10 cellular contexts compared by ENCODE assay signal in genomic region chr18:46660955-46661749, GRCh38. TPM values are rescaled to one million over a fixed set of nuclear protein-coding genes. Genes with fewer than 3 reads are reported as not detected.
DNase-seq lines count a peak whose midpoint lies in the region; ATAC-seq and TF ChIP-seq lines count a peak whose summit lies in the region.
"Had no signal": no experiment of that assay in that cellular context is flagged by ENCODE, and none has a peak within 500 bp of the region (broad histone marks: within the 10 kb centered on the region; RNA-seq: fewer than 3 reads in every experiment).

No MANE protein-coding gene starts in this region.

- no peaks in the 10 kb centered on the region for H3K4me1 Mint-ChIP-seq in natural killer cell

- no peaks in the 10 kb centered on the region for H3K9me2 ChIP-seq in OCI-LY7 (ENCODE audit: insufficient read depth, low read length)

- no peak overlapping the region for H3K4me2 ChIP-seq in OCI-LY7 (ENCODE audit: low read length)

- CTCF ChIA-PET in OCI-LY7 (lab: Charles Lee; ENCODE audit: unreplicated experiment), result no interaction called here

- intact Hi-C loops in OCI-LY7 (cut with micrococcal nuclease; ENCODE audit: unreplicated experiment), result no loop called here
- intact Hi-C loops in posterior cingulate gyrus (cut with DNase I), result loop anchor here (2.0 to 10.0 kb wide), 2 partner anchors 102 to 194 kb away; no protein-coding TSS in a partner anchor
- intact Hi-C loops in natural killer cell (cut with micrococcal nuclease), result no loop called here

- H3K79me2 ChIP-seq in OCI-LY7 (ENCODE audit: insufficient read depth, low read depth, low read length), result no peaks in the 10 kb centered on the region

- H3K4me3 ChIP-seq in OCI-LY7 (ENCODE audit: low read depth, low read length, poor library complexity, severe bottlenecking), result no peak overlapping the region
- H3K4me3 ChIP-seq in fibroblast of the aortic adventitia (ENCODE audit: low read depth, low read length), result no peak overlapping the region

- no TSS peak for BruUV-seq in OCI-LY7 (replicated peaks; lab: Mats Ljungman, UMichigan)

- peaks cover 2 to 12% of the 10 kb centered on the region in 2 donors for H3K27me3 Mint-ChIP-seq in natural killer cell (ENCODE audit: low read depth in 2 of 2)

- H3K9me3 ChIP-seq in OCI-LY7 (ENCODE audit: low read length), result no peaks in the 10 kb centered on the region

- no peaks in the 10 kb centered on the region for H4K20me1 ChIP-seq in OCI-LY7 (ENCODE audit: insufficient read depth, low read length)

- no peaks in the 10 kb centered on the region for H3K4me1 ChIP-seq in OCI-LY7 (ENCODE audit: insufficient read depth, low read length, poor library complexity, severe bottlenecking)

- no peak overlapping the region for H3K27ac Mint-ChIP-seq in natural killer cell
- H3K27ac Mint-ChIP-seq: activated naive CD4-positive, alpha-beta T cell treated with anti-CD3 and anti-CD28 coated beads, Interleukin-2, amount 50 U/mL, for 72 hours; progenitor cell of endocrine pancreas had no signal

- H3K36me3 Mint-ChIP-seq in natural killer cell, result no peaks in the 10 kb centered on the region
- H3K36me3 Mint-ChIP-seq: activated naive CD4-positive, alpha-beta T cell treated with anti-CD3 and anti-CD28 coated beads, Interleukin-2, amount 50 U/mL, for 72 hours had no signal

- ATAC-seq in natural killer cell, result no peak
- no peak for ATAC-seq in GM21825 (IDR thresholded peaks at IDR 0.05; ENCODE audit: unreplicated experiment)
- ATAC-seq in GM18909 (IDR thresholded peaks at IDR 0.05; ENCODE audit: poor library complexity, unreplicated experiment), result no peak
- ATAC-seq: activated naive CD4-positive, alpha-beta T cell treated with anti-CD3 and anti-CD28 coated beads, Interleukin-2, amount 50 U/mL, for 72 hours had no signal

- no peaks in the 10 kb centered on the region for H3K9me3 Mint-ChIP-seq in natural killer cell
- H3K9me3 Mint-ChIP-seq: activated naive CD4-positive, alpha-beta T cell treated with anti-CD3 and anti-CD28 coated beads, Interleukin-2, amount 50 U/mL, for 72 hours had no signal

- POLR2A ChIA-PET in OCI-LY7 (lab: Charles Lee), result no interaction called here

- H2AFZ ChIP-seq in OCI-LY7 (ENCODE audit: low read length), result 0 out of 2 replicates have a peak overlapping the region, but pooled peaks have one; percentile 9

- H3K27ac ChIP-seq in OCI-LY7 (ENCODE audit: low read depth, low read length, poor library complexity, severe bottlenecking), result no peak overlapping the region

- H3K36me3 ChIP-seq in OCI-LY7 (ENCODE audit: insufficient read depth, low read length), result no peaks in the 10 kb centered on the region

- TF ChIP-seq CTCF in OCI-LY7 (conservative IDR thresholded peaks at IDR 0.05; ENCODE audit: low read length) (no peak), fibroblast of the aortic adventitia (IDR thresholded peaks at IDR 0.05; ENCODE audit: insufficient read depth, low read length) (no peak), natural killer cell (IDR thresholded peaks at IDR 0.05) (no peak)

- no peak overlapping the region for H3K4me3 Mint-ChIP-seq in natural killer cell

- peak; percentile 37 for DNase-seq in ELR (ENCODE audit: low read depth)
- DNase-seq in OCI-LY7 (ENCODE audit: low spot score), result no peak
- peak; percentile 42 for DNase-seq in fibroblast of the aortic adventitia (ENCODE audit: low read depth)
- peak; percentile 87 to 99 (median 92) for DNase-seq in posterior cingulate gyrus
- no peak for DNase-seq in natural killer cell
- DNase-seq in effector CD8-positive, alpha-beta T cell (lab: John Stamatoyannopoulos, UW), result no peak

RNA-seq across cellular contexts. Expression of gene LOXHD1, which starts 4.1 kb away (rescaled TPM):
- not detected in 2 replicates for total RNA-seq in OCI-LY7 (2014; rRNA removed; shearing (Covaris generic))
- not detected in 2 replicates for total RNA-seq in OCI-LY7 (2022)
- total RNA-seq in fibroblast of the aortic adventitia (ENCODE audit: low replicate concordance), result not detected in 2 replicates
- under 1 TPM; 0.11 to 0.48 (median 0.14) TPM for total RNA-seq in natural killer cell

Comparison
In these comparisons a context has a peak if more than half of its experiments do, and no peak if none do; other contexts are left out.
1. DNase-seq: peak in ELR (single experiment), fibroblast of the aortic adventitia (single experiment) and posterior cingulate gyrus (10 of 10); none in OCI-LY7 (single experiment), natural killer cell (single experiment) and effector CD8-positive, alpha-beta T cell (single experiment).